1 cellular context compared by ENCODE assay signal in the genomic region with DNA sequence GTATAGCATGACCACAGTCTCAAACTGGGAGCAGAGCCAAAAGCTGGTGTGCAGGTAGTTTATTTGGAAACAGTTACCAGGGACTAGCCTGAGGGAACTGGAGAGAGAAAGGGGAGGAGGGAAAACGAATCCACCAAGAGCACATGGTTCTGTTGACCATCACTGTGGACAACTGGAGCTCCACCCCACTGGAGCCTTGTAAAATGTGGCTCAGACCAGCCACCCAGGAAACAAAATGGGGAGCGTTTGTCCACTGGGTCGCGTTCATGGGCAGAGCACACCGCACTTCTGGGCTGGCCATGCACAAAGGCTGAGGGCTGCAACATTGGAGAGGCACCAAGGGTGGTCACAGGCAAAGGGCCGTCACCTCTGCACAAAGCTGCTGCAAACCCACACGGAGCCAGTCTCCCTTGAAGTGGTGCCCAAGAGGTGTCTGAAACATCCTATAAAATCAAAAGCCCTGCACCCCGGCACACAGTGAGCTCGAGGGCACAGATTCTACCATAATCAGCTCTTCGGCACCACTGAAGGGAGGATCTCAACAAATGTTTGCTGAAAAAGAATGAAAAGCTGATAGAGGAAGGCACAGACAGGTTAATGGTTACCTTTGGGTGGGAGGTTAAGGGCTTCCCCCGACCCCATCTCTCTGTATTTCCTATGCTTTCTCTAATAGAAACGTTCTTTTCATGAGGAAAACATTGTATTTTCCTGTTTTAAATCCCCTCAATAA.
TF ChIP-seq lines count a peak whose summit lies in the region.

No MANE protein-coding gene starts in this region.

TF ChIP-seq in WTC11, 78 proteins besides CTCF, POLR2A, EP300 and RAD21 (continued from another document):
- TF ChIP-seq PRRX2 (CRISPR knock-in tag; IDR thresholded peaks at IDR 0.05) (no peak), GTF2I (CRISPR knock-in tag; conservative IDR thresholded peaks at IDR 0.05) (no peak), NR1H2 (CRISPR knock-in tag; IDR thresholded peaks at IDR 0.05) (no peak), IRF2 (CRISPR knock-in tag; IDR thresholded peaks at IDR 0.05; ENCODE audit: borderline replicate concordance, low read depth) (no peak), RELA (CRISPR knock-in tag; IDR thresholded peaks at IDR 0.05; ENCODE audit: borderline replicate concordance) (no peak), FOXJ3 (CRISPR knock-in tag; IDR thresholded peaks at IDR 0.05; ENCODE audit: borderline replicate concordance) (no peak), ZNF416 (CRISPR knock-in tag; IDR thresholded peaks at IDR 0.05) (no peak), ZNF232 (CRISPR knock-in tag; IDR thresholded peaks at IDR 0.05) (no peak), ATF1 (CRISPR knock-in tag; IDR thresholded peaks at IDR 0.05) (no peak)
- TF ChIP-seq, protein P1, sequence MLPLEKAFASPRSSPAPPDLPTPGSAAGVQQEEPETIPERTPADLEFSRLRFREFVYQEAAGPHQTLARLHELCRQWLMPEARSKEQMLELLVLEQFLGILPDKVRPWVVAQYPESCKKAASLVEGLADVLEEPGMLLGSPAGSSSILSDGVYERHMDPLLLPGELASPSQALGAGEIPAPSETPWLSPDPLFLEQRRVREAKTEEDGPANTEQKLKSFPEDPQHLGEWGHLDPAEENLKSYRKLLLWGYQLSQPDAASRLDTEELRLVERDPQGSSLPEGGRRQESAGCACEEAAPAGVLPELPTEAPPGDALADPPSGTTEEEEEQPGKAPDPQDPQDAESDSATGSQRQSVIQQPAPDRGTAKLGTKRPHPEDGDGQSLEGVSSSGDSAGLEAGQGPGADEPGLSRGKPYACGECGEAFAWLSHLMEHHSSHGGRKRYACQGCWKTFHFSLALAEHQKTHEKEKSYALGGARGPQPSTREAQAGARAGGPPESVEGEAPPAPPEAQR (CRISPR knock-in tag; IDR thresholded peaks at IDR 0.05) = no peak
- TF ChIP-seq, protein P2, sequence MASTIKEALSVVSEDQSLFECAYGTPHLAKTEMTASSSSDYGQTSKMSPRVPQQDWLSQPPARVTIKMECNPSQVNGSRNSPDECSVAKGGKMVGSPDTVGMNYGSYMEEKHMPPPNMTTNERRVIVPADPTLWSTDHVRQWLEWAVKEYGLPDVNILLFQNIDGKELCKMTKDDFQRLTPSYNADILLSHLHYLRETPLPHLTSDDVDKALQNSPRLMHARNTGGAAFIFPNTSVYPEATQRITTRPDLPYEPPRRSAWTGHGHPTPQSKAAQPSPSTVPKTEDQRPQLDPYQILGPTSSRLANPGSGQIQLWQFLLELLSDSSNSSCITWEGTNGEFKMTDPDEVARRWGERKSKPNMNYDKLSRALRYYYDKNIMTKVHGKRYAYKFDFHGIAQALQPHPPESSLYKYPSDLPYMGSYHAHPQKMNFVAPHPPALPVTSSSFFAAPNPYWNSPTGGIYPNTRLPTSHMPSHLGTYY (CRISPR knock-in tag; IDR thresholded peaks at IDR 0.05) = no peak
- TF ChIP-seq, protein P3, sequence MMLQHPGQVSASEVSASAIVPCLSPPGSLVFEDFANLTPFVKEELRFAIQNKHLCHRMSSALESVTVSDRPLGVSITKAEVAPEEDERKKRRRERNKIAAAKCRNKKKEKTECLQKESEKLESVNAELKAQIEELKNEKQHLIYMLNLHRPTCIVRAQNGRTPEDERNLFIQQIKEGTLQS (CRISPR knock-in tag; conservative IDR thresholded peaks at IDR 0.05) = no peak
